In genomic region chr9:136156216-136157120, GRCh38 we compare ENCODE assay signal across 2 cellular contexts.
TF ChIP-seq lines count a peak whose summit lies in the region.

No MANE protein-coding gene starts in this region.

TF ChIP-seq in HEK293T, 16 proteins besides CTCF, POLR2A, EP300 and RAD21 (continued from another document):
- peak; percentile 65 for TF ChIP-seq PKNOX1 (IDR thresholded peaks at IDR 0.05)

TF ChIP-seq in K562, 482 proteins besides CTCF, POLR2A, EP300 and RAD21 (continued from another document):
- TF ChIP-seq PHF21A (IDR thresholded peaks at IDR 0.05; ENCODE audit: borderline replicate concordance, low read depth): 0 out of 2 replicates have a peak, but pooled peaks have one; percentile 42
- TF ChIP-seq ZBTB40 (IDR thresholded peaks at IDR 0.05): peak; percentile 61; the same call in 1 of the 2 replicates
- TF ChIP-seq ZBTB40 (CRISPR knock-in tag; IDR thresholded peaks at IDR 0.05): peak; percentile 42; the same call in 1 of the 2 replicates
- no peak for TF ChIP-seq PBX2 (CRISPR knock-in tag; IDR thresholded peaks at IDR 0.05; ENCODE audit: low read depth)
- TF ChIP-seq PBX2 (tag; conservative IDR thresholded peaks at IDR 0.05; ENCODE audit: low read depth): 0 out of 2 replicates have a peak, but pooled peaks have one; percentile 7
- no peak for TF ChIP-seq KHSRP (IDR thresholded peaks at IDR 0.05)
